In genomic region chrX:71254092-71254941, GRCh38 we compare ENCODE assay signal across 1 cellular context.
A peak's percentile ranks its signal among the peaks of the same experiment; 100 is the strongest.
TF ChIP-seq lines count a peak whose summit lies in the region.

Gene ZMYM3, minus strand, starts transcription at chrX:71254140. Its CDS starts 885 bp downstream, at chrX:71253255.

TF ChIP-seq in HepG2, 621 proteins besides CTCF, POLR2A, EP300 and RAD21 (continued from another document):
- TF ChIP-seq ZNF83 (CRISPR knock-in tag; IDR thresholded peaks at IDR 0.05; ENCODE audit: borderline replicate concordance) (no peak), IKZF5 (CRISPR knock-in tag; IDR thresholded peaks at IDR 0.05) (no peak), ATF7-NPFF (CRISPR knock-in tag; IDR thresholded peaks at IDR 0.05; ENCODE audit: low read depth) (no peak), GATAD1 (CRISPR knock-in tag; IDR thresholded peaks at IDR 0.05) (0 out of 2 replicates have a peak, but pooled peaks have one; percentile 28), ZNF547 (CRISPR knock-in tag; IDR thresholded peaks at IDR 0.05) (no peak), ARNT2 (CRISPR knock-in tag; IDR thresholded peaks at IDR 0.05; ENCODE audit: low read depth) (no peak), ZNF296 (CRISPR knock-in tag; conservative IDR thresholded peaks at IDR 0.05) (no peak), HOXA5 (CRISPR knock-in tag; IDR thresholded peaks at IDR 0.05) (no peak), ZNF724P (CRISPR knock-in tag; IDR thresholded peaks at IDR 0.05; ENCODE audit: borderline replicate concordance) (no peak), ZNF292 (CRISPR knock-in tag; IDR thresholded peaks at IDR 0.05; ENCODE audit: borderline replicate concordance, low read depth) (no peak), ZNF282 (IDR thresholded peaks at IDR 0.05; ENCODE audit: partially characterized antibody) (no peak), JUN (CRISPR knock-in tag; IDR thresholded peaks at IDR 0.05) (no peak), GABPB1 (CRISPR knock-in tag; IDR thresholded peaks at IDR 0.05) (peak; percentile 69; the same call in 1 of the 2 replicates), ZNF766 (CRISPR knock-in tag; IDR thresholded peaks at IDR 0.05; ENCODE audit: borderline replicate concordance) (no peak), ARHGAP35 (CRISPR knock-in tag; IDR thresholded peaks at IDR 0.05; ENCODE audit: borderline replicate concordance) (no peak), YEATS4 (CRISPR knock-in tag; IDR thresholded peaks at IDR 0.05; ENCODE audit: borderline replicate concordance) (peak; percentile 53; the same call in 1 of the 2 replicates), ZBTB40 (IDR thresholded peaks at IDR 0.05) (no peak), ZBTB40 (CRISPR knock-in tag; IDR thresholded peaks at IDR 0.05) (no peak), GPBP1L1 (CRISPR knock-in tag; IDR thresholded peaks at IDR 0.05) (no peak), ZFP90 (CRISPR knock-in tag; IDR thresholded peaks at IDR 0.05; ENCODE audit: borderline replicate concordance) (no peak), NAIF1 (CRISPR knock-in tag; IDR thresholded peaks at IDR 0.05; ENCODE audit: borderline replicate concordance) (peak; percentile 15; the same call in 1 of the 2 replicates), POLR2AphosphoS5 (IDR thresholded peaks at IDR 0.05; ENCODE audit: low read depth, low read length) (peak; percentile 28; the same call in 1 of the 2 replicates), NFE2 (CRISPR knock-in tag; IDR thresholded peaks at IDR 0.05) (no peak), SOX5 (CRISPR knock-in tag; IDR thresholded peaks at IDR 0.05; ENCODE audit: borderline replicate concordance) (peak; percentile 9; the same call in 1 of the 2 replicates), ZBTB10 (CRISPR knock-in tag; IDR thresholded peaks at IDR 0.05; ENCODE audit: borderline replicate concordance) (no peak), SNAPC5 (CRISPR knock-in tag; IDR thresholded peaks at IDR 0.05; ENCODE audit: borderline replicate concordance) (no peak), ZBTB7B (CRISPR knock-in tag; IDR thresholded peaks at IDR 0.05) (0 out of 2 replicates have a peak, but pooled peaks have one; percentile 42)
